Comparison of ENCODE assay signal across 24 cellular contexts in genomic region chr13:114029866-114030625, GRCh38. TPM values are rescaled to one million over a fixed set of nuclear protein-coding genes. Genes with fewer than 3 reads are reported as not detected.
DNase-seq lines count a peak whose midpoint lies in the region; ATAC-seq and TF ChIP-seq lines count a peak whose summit lies in the region.
"Had no signal": no experiment of that assay in that cellular context is flagged by ENCODE, and none has a peak within 500 bp of the region (broad histone marks: within the 10 kb centered on the region; RNA-seq: fewer than 3 reads in every experiment).

No MANE protein-coding gene starts in this region.

- H3K23ac ChIP-seq in trophoblast cell (ENCODE audit: low read length), result no peak overlapping the region

- TF ChIP-seq CTCF in A673 (conservative IDR thresholded peaks at IDR 0.05; ENCODE audit: low read depth, low read length), result no peak
- TF ChIP-seq CTCF in mucosa of descending colon (IDR thresholded peaks at IDR 0.05), result no peak

- H3K4me3 ChIP-seq in trophoblast cell (ENCODE audit: low read depth, low read length) (peak overlapping the region; percentile 14), A673 (ENCODE audit: low read depth, low read length, poor library complexity, severe bottlenecking) (no peak overlapping the region), mucosa of descending colon (no peak overlapping the region)
- H3K4me3 ChIP-seq: K562, psoas muscle, smooth muscle cell, vagina had no signal

- H3K79me1 ChIP-seq in trophoblast cell (ENCODE audit: low read length), result peaks cover 2% of the 10 kb centered on the region

- H3K9ac ChIP-seq in trophoblast cell (ENCODE audit: low read length), result no peak overlapping the region

- H2BK5ac ChIP-seq in trophoblast cell (ENCODE audit: low read depth, low read length, poor library complexity), result no peak overlapping the region

- H3K4ac ChIP-seq in trophoblast cell (ENCODE audit: low read depth, low read length), result no peak overlapping the region

- no TSS peak for BruUV-seq in A673 (replicated peaks; lab: Mats Ljungman, UMichigan)

- no peaks in the 10 kb centered on the region for H3K27me3 Mint-ChIP-seq in activated T-cell treated with anti-CD3 and anti-CD28 coated beads, Interleukin-2, amount 50 U/mL, for 24 hours
- H3K27me3 Mint-ChIP-seq: activated CD8-positive, alpha-beta memory T cell treated with anti-CD3 and anti-CD28 coated beads, Interleukin-2, amount 10 ng/mL, durations not matched to agents 7 days and 5 days; central memory CD8-positive, alpha-beta T cell had no signal

- no peak overlapping the region for H3K4me3 Mint-ChIP-seq in activated T-cell treated with anti-CD3 and anti-CD28 coated beads, Interleukin-2, amount 50 U/mL, for 24 hours
- H3K4me3 Mint-ChIP-seq: activated CD8-positive, alpha-beta memory T cell treated with anti-CD3 and anti-CD28 coated beads, Interleukin-2, amount 10 ng/mL, durations not matched to agents 7 days and 5 days; central memory CD8-positive, alpha-beta T cell; mesothelial cell of epicardium; neural crest cell had no signal

- H3K4me1 Mint-ChIP-seq in activated T-cell treated with anti-CD3 and anti-CD28 coated beads, Interleukin-2, amount 50 U/mL, for 24 hours (ENCODE audit: low read depth), result peaks cover 21% of the 10 kb centered on the region
- H3K4me1 Mint-ChIP-seq: activated CD8-positive, alpha-beta memory T cell treated with anti-CD3 and anti-CD28 coated beads, Interleukin-2, amount 10 ng/mL, durations not matched to agents 7 days and 5 days had no signal

- peaks cover 7 to 19% of the 10 kb centered on the region in 2 experiments for H3K36me3 ChIP-seq in trophoblast cell (ENCODE audit: control insufficient read depth in 1 of 2, insufficient read depth in 2 of 2, low read length in 2 of 2)
- H3K36me3 ChIP-seq in A673 (ENCODE audit: insufficient read depth, low read length, poor library complexity, severe bottlenecking), result no peaks in the 10 kb centered on the region
- no peaks in the 10 kb centered on the region for H3K36me3 ChIP-seq in mucosa of descending colon (ENCODE audit: low read depth)
- H3K36me3 ChIP-seq: vagina had no signal

- no peak overlapping the region for H4K91ac ChIP-seq in trophoblast cell (ENCODE audit: low read depth, low read length)

- H3K27ac ChIP-seq in trophoblast cell (ENCODE audit: low read depth, low read length) (no peak overlapping the region), A673 (ENCODE audit: low read depth, low read length, poor library complexity, severe bottlenecking) (no peak overlapping the region)
- H3K27ac ChIP-seq: psoas muscle, vagina had no signal

- no peaks in the 10 kb centered on the region for H3K27me3 ChIP-seq in trophoblast cell (ENCODE audit: insufficient read depth, low read length)
- H3K27me3 ChIP-seq in A673 (replicated peaks; ENCODE audit: insufficient read depth, low read depth, low read length, poor library complexity), result no peaks in the 10 kb centered on the region
- H3K27me3 ChIP-seq: vagina had no signal

- H3K14ac ChIP-seq in trophoblast cell (ENCODE audit: low read length), result no peak overlapping the region

- no peaks in the 10 kb centered on the region for H3K79me2 ChIP-seq in trophoblast cell (ENCODE audit: control insufficient read depth, insufficient read depth, low read length, poor library complexity)

- TF ChIP-seq POLR2A in GM18505 (IDR thresholded peaks at IDR 0.05; ENCODE audit: borderline replicate concordance, extremely low read depth, insufficient read depth, insufficient read length), result no peak

- H3K27ac Mint-ChIP-seq in activated T-cell treated with anti-CD3 and anti-CD28 coated beads, Interleukin-2, amount 50 U/mL, for 24 hours, result peak overlapping the region; percentile 63
- H3K27ac Mint-ChIP-seq: activated CD8-positive, alpha-beta memory T cell treated with anti-CD3 and anti-CD28 coated beads, Interleukin-2, amount 10 ng/mL, durations not matched to agents 7 days and 5 days; activated T-helper 2 cell treated with anti-CD3 and anti-CD28 coated beads, Interferon-gamma antibody, Interleukin-2, Interleukin-4, amounts not matched to agents 10 μg/mL and 5 μg/mL and 100 μg/mL, durations not matched to agents 14 hours and 24 hours and 36 hours; mesothelial cell of epicardium had no signal

- ATAC-seq in left cardiac atrium (no peak), GM18505 (IDR thresholded peaks at IDR 0.05; ENCODE audit: unreplicated experiment) (no peak), mucosa of descending colon (no peak)
- ATAC-seq: activated CD8-positive, alpha-beta memory T cell treated with anti-CD3 and anti-CD28 coated beads, Interleukin-2, amount 10 ng/mL, durations not matched to agents 7 days and 5 days; K562 had no signal

- H3K4me2 ChIP-seq in trophoblast cell (ENCODE audit: low read length), result no peak overlapping the region
- H3K4me2 ChIP-seq: smooth muscle cell had no signal

- POLR2A ChIA-PET in A673 (lab: Charles Lee; ENCODE audit: low non-redundant PET), result no interaction called here

- peaks cover 10% of the 10 kb centered on the region for H3K9me3 ChIP-seq in trophoblast cell (ENCODE audit: insufficient read depth, low read depth, low read length)
- no peaks in the 10 kb centered on the region for H3K9me3 ChIP-seq in A673 (ENCODE audit: low read depth, low read length, poor library complexity, severe bottlenecking)
- no peaks in the 10 kb centered on the region for H3K9me3 ChIP-seq in mucosa of descending colon
- H3K9me3 ChIP-seq: psoas muscle, vagina had no signal

- no peak overlapping the region for H4K12ac ChIP-seq in trophoblast cell (ENCODE audit: low read depth, low read length)

- H3K9me3 Mint-ChIP-seq in activated T-cell treated with anti-CD3 and anti-CD28 coated beads, Interleukin-2, amount 50 U/mL, for 24 hours, result no peaks in the 10 kb centered on the region
- H3K9me3 Mint-ChIP-seq: central memory CD8-positive, alpha-beta T cell; mesothelial cell of epicardium; neural crest cell had no signal

- H2AFZ ChIP-seq in trophoblast cell (ENCODE audit: insufficient read depth, low read length, poor library complexity), result no peak overlapping the region

- CTCF ChIA-PET in A673 (lab: Charles Lee), result no interaction called here

- no peak overlapping the region for H2AK5ac ChIP-seq in trophoblast cell (ENCODE audit: low read length)

- intact Hi-C loops in left cardiac atrium (cut with DNase I) (no loop called here), A673 (cut with micrococcal nuclease; ENCODE audit: unreplicated experiment) (no loop called here), mucosa of descending colon (cut with DNase I, micrococcal nuclease) (no loop called here)

- H3K36me3 Mint-ChIP-seq in activated T-cell treated with anti-CD3 and anti-CD28 coated beads, Interleukin-2, amount 50 U/mL, for 24 hours (ENCODE audit: low read depth), result peaks cover 50% of the 10 kb centered on the region
- H3K36me3 Mint-ChIP-seq: mesothelial cell of epicardium had no signal

- no CpG with 5 or more reads among the region's 23 CpGs for WGBS in trophoblast cell (ENCODE audit: extremely low coverage, insufficient coverage, insufficient read length)

- H3K4me1 ChIP-seq in trophoblast cell (ENCODE audit: control insufficient read depth in 1 of 2, insufficient read depth in 2 of 2, low read length in 2 of 2) (peaks cover 10 to 11% of the 10 kb centered on the region in 2 experiments), A673 (ENCODE audit: insufficient read depth, low read length, poor library complexity, severe bottlenecking) (no peaks in the 10 kb centered on the region), mucosa of descending colon (ENCODE audit: low read depth) (no peaks in the 10 kb centered on the region)

- H3K18ac ChIP-seq in trophoblast cell (ENCODE audit: low read length), result no peak overlapping the region

- no peak overlapping the region for H4K8ac ChIP-seq in trophoblast cell (ENCODE audit: low read depth, low read length)

- H2BK12ac ChIP-seq in trophoblast cell (ENCODE audit: low read length), result no peak overlapping the region

- H2BK120ac ChIP-seq in trophoblast cell (ENCODE audit: insufficient read depth, low read length, poor library complexity), result no peak overlapping the region

- DNase-seq in activated T-cell treated with anti-CD3 and anti-CD28 coated beads, Interleukin-2, amount 50 U/mL, for 24 hours, result no peak
- no peak for DNase-seq in activated T-cell treated with anti-CD3 and anti-CD28 coated beads, Interleukin-2, amount 50 U/mL, for 1 hour
- DNase-seq in RPMI8226 (peak; percentile 8), left cardiac atrium (peak; percentile 19), trophoblast cell (no peak), A673 (ENCODE audit: low spot score) (no peak), mucosa of descending colon (no peak)
- DNase-seq: 8988T; activated CD8-positive, alpha-beta memory T cell treated with anti-CD3 and anti-CD28 coated beads, Interleukin-2, amount 10 ng/mL, durations not matched to agents 7 days and 5 days; amygdala; NCI-H1436 treated with DMSO at 0.1 percent for 48 hours; NCI-H2171; NCI-H526; stimulated activated CD4-positive, alpha-beta T cell treated with anti-CD3 and anti-CD28 coated beads, Interleukin-4, amount 100 ng/mL, for 1 hour; substantia nigra had no signal

RNA-seq across cellular contexts. Expression of gene C13orf46, which starts 56.2 kb away (rescaled TPM):
- total RNA-seq in left cardiac atrium (1 to 10 TPM in 1 of 2 donors, under 1 TPM in 1; 0.65 to 1.4 TPM), A673 (2021) (3.1 and 3.6 TPM in 2 replicates), mucosa of descending colon (1 to 10 TPM; 1.3 to 1.8 (median 1.6) TPM)
- 0.12 and 0.15 TPM in 2 replicates for polyA plus RNA-seq in trophoblast cell (2013)
- total RNA-seq: vagina had no signal

Comparison
In these comparisons a context has a peak if more than half of its experiments do, and no peak if none do; other contexts are left out.
1. DNase-seq: peak in RPMI8226 (single experiment) and left cardiac atrium (single experiment); none in activated T-cell treated with anti-CD3 and anti-CD28 coated beads, Interleukin-2, amount 50 U/mL, for 24 hours (single experiment), activated T-cell treated with anti-CD3 and anti-CD28 coated beads, Interleukin-2, amount 50 U/mL, for 1 hour (single experiment), trophoblast cell (0 of 2), A673 (single experiment) and mucosa of descending colon (0 of 3).